Comparison of ENCODE assay signal across 9 cellular contexts in the genomic region with DNA sequence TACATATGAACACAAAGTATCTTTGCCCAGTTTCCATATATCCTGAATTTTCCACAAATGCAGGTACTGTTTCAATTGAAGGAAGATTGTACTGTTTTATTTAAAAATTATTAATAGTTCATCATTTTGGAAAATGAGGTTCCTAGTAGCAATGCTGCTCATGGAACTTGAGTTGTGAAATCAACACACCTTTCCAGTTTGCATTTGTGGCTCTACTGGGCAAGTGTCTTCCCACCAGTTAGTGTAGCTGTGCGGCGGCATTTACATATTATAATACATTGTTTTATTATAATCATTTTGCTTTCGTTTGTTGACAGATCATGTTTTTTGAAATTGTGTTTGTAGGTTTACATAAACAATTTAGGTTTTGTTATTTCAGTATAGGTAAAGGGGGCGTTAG. TPM values are rescaled to one million over a fixed set of nuclear protein-coding genes. Genes with fewer than 3 reads are reported as not detected.
DNase-seq lines count a peak whose midpoint lies in the region; ATAC-seq and TF ChIP-seq lines count a peak whose summit lies in the region.
"Had no signal": no experiment of that assay in that cellular context is flagged by ENCODE, and none has a peak within 500 bp of the region (broad histone marks: within the 10 kb centered on the region; RNA-seq: fewer than 3 reads in every experiment).

No MANE protein-coding gene starts in this region.

- no peak for ATAC-seq in stimulated activated naive CD8-positive, alpha-beta T cell treated with anti-CD3 and anti-CD28 coated beads, Interleukin-15, Interleukin-2, amounts not matched to agents 100 U/mL and 50 U/mL, for 24 hours
- ATAC-seq in body of pancreas, result no peak

- H3K4me1 ChIP-seq in body of pancreas, result no peaks in the 10 kb centered on the region

- H3K27me3 Mint-ChIP-seq in stimulated activated naive CD8-positive, alpha-beta T cell treated with anti-CD3 and anti-CD28 coated beads, Interleukin-15, Interleukin-2, amounts not matched to agents 100 ng/mL and 50 ng/mL, for 24 hours, result no peaks in the 10 kb centered on the region

- no peaks in the 10 kb centered on the region for H3K36me3 ChIP-seq in body of pancreas (replicated peaks in 1 of 2; ENCODE audit: insufficient read depth in 1 of 2, low read depth in 2 of 2)

- no peak for DNase-seq in stimulated activated naive CD8-positive, alpha-beta T cell treated with anti-CD3 and anti-CD28 coated beads, Interleukin-15, Interleukin-2, amounts not matched to agents 100 U/mL and 50 U/mL, for 24 hours
- DNase-seq in body of pancreas (no peak), midbrain (lab: John Stamatoyannopoulos, UW) (peak; percentile 26), SHP77 (lab: John Stamatoyannopoulos, UW) (no peak), posterior vena cava (ENCODE audit: low spot score) (no peak), dermis blood vessel endothelial cell (no peak)
- DNase-seq in stimulated activated CD4-positive, alpha-beta T cell treated with anti-CD3 and anti-CD28 coated beads, Interleukin-1b, Interleukin-23, amount 100 ng/mL, for 48 hours, result no peak
- DNase-seq: NCI-H1436 had no signal

- no peak for TF ChIP-seq CTCF in body of pancreas (IDR thresholded peaks at IDR 0.05)

- no peaks in the 10 kb centered on the region for H3K9me3 Mint-ChIP-seq in stimulated activated naive CD8-positive, alpha-beta T cell treated with anti-CD3 and anti-CD28 coated beads, Interleukin-15, Interleukin-2, amounts not matched to agents 100 ng/mL and 50 ng/mL, for 24 hours

- H3K4me1 Mint-ChIP-seq in stimulated activated naive CD8-positive, alpha-beta T cell treated with anti-CD3 and anti-CD28 coated beads, Interleukin-15, Interleukin-2, amounts not matched to agents 100 ng/mL and 50 ng/mL, for 24 hours (ENCODE audit: low read depth), result peaks cover 21% of the 10 kb centered on the region

- WGBS in body of pancreas, 2 donors, result 49 to 72% methylated on average over 4 of the region's 4 CpGs

- peaks cover 19% of the 10 kb centered on the region for H3K36me3 Mint-ChIP-seq in stimulated activated naive CD8-positive, alpha-beta T cell treated with anti-CD3 and anti-CD28 coated beads, Interleukin-15, Interleukin-2, amounts not matched to agents 100 ng/mL and 50 ng/mL, for 24 hours (ENCODE audit: low read depth)

- H3K4me3 Mint-ChIP-seq in stimulated activated naive CD8-positive, alpha-beta T cell treated with anti-CD3 and anti-CD28 coated beads, Interleukin-15, Interleukin-2, amounts not matched to agents 100 ng/mL and 50 ng/mL, for 24 hours, result peak overlapping the region; percentile 93

- peak overlapping the region in 3 of 4 donors; percentile 98 to 100 (median 99) for H3K27ac ChIP-seq in body of pancreas

- no peaks in the 10 kb centered on the region for H3K9me3 ChIP-seq in body of pancreas

- intact Hi-C loops in body of pancreas (cut with DNase I) (no loop called here), posterior vena cava (cut with DNase I) (no loop called here)

- H3K27me3 ChIP-seq in body of pancreas, result no peaks in the 10 kb centered on the region

- peak overlapping the region; percentile 100 for H3K27ac Mint-ChIP-seq in stimulated activated naive CD8-positive, alpha-beta T cell treated with anti-CD3 and anti-CD28 coated beads, Interleukin-15, Interleukin-2, amounts not matched to agents 100 ng/mL and 50 ng/mL, for 24 hours

- no peak for TF ChIP-seq POLR2A in body of pancreas (IDR thresholded peaks at IDR 0.05)

- H3K4me3 ChIP-seq in body of pancreas, result no peak overlapping the region

RNA-seq across cellular contexts. Expression of a gene that starts 2.0 kb away (rescaled TPM):
- 100 to 1,000 TPM; 104 to 127 TPM for total RNA-seq in body of pancreas
- 100 to 1,000 TPM; 251 to 310 TPM for total RNA-seq in posterior vena cava
- total RNA-seq in dermis blood vessel endothelial cell, result 426 and 470 TPM in 2 replicates
